Comparison of ENCODE assay signal across 8 cellular contexts in genomic region chr2:218269900-218270720, GRCh38. TPM values are rescaled to one million over a fixed set of nuclear protein-coding genes. Genes with fewer than 3 reads are reported as not detected.
DNase-seq lines count a peak whose midpoint lies in the region; ATAC-seq and TF ChIP-seq lines count a peak whose summit lies in the region.

AAMP (minus strand) TSS chr2:218270137; CDS start chr2:218270086, 51 bp downstream.
PNKD (plus strand) TSS chr2:218270519; CDS start chr2:218270536, 17 bp downstream.

- peak within 1 kb of the TSS; percentile 100 for H3K4me2 ChIP-seq in SK-N-SH

- peak within 1 kb of the TSS; percentile 85 to 98 for H3K4me3 ChIP-seq in SK-N-SH (ENCODE audit: low read depth in 2 of 2, low read length in 1 of 2)

- peak within 1 kb of the TSS; percentile 86 to 88; a peak in 3 of 4 replicates for H3K27ac ChIP-seq in SK-N-SH (ENCODE audit: low read depth in 2 of 2, low read length in 1 of 2)

- H3F3A ChIP-seq in SK-N-SH (replicated peaks; ENCODE audit: insufficient read depth) = no peaks in the 10 kb centered on the region

- TF ChIP-seq CTCF in SK-N-SH (IDR thresholded peaks at IDR 0.05) = 0 out of 2 replicates have a peak, but pooled peaks have one; percentile 8

- CTCF ChIA-PET in SK-N-SH (lab: Yijun Ruan, JAX) = interaction anchor here (1.0 to 5.7 kb wide), 8 partner anchors 15 to 131 kb away, joined by 3 to 47 read pairs (median 4); partner anchors contain the start of gene CATIP

- H3K9ac ChIP-seq in SK-N-SH = peak within 1 kb of the TSS; percentile 86

- peaks cover 51% of the 10 kb centered on the region for H3K79me2 ChIP-seq in SK-N-SH (ENCODE audit: insufficient read depth)

- peak; percentile 88 for ATAC-seq in HG02571 (IDR thresholded peaks at IDR 0.05; ENCODE audit: unreplicated experiment)

- H4K20me1 ChIP-seq in SK-N-SH (ENCODE audit: insufficient read depth) = peaks cover 6% of the 10 kb centered on the region; the same call in 1 of the 2 replicates

- no peaks in the 10 kb centered on the region for H3K9me3 ChIP-seq in SK-N-SH

- WGBS in SK-N-SH (ENCODE audit: low lambda C conversion rate) = 1% methylated on average over 16 of the region's 64 CpGs

- H3K27me3 ChIP-seq in SK-N-SH (ENCODE audit: insufficient read depth) = no peaks in the 10 kb centered on the region

- no peaks in the 10 kb centered on the region for H3K9me2 ChIP-seq in SK-N-SH

- DNase-seq in GM04504 (ENCODE audit: low read depth) (peak; percentile 100), NCI-H1048 (lab: John Stamatoyannopoulos, UW) (peak; percentile 97), SK-N-SH (peak; percentile 99), germinal center (ENCODE audit: low spot score) (peak; percentile 99), non-pigmented ciliary epithelial cell (ENCODE audit: low read depth) (peak; percentile 95), superior temporal gyrus (ENCODE audit: extremely low spot score) (peak; percentile 100)
- DNase-seq in activated naive CD4-positive, alpha-beta T cell treated with anti-CD3 and anti-CD28 coated beads, Interleukin-2, amount 50 U/mL, for 16 hours = peak; percentile 100

- peaks cover 14 to 19% of the 10 kb centered on the region in 2 experiments; a peak in 1 of 4 replicates for H3K4me1 ChIP-seq in SK-N-SH (ENCODE audit: control insufficient read depth in 1 of 2, insufficient read depth in 2 of 2, low read depth in 1 of 2, low read length in 1 of 2)

- TF ChIP-seq RAD21 in SK-N-SH (IDR thresholded peaks at IDR 0.05; ENCODE audit: low read length) = peak; percentile 29

- POLR2A ChIA-PET in SK-N-SH (lab: Yijun Ruan, JAX) = interaction anchor here (0.7 to 1.3 kb wide), 3 partner anchors 8 to 126 kb away, joined by 3 to 4 read pairs (median 3); partner anchors contain the start of gene GPBAR1

- peak within 1 kb of the TSS; percentile 73; the same call in 1 of the 2 replicates for H2AFZ ChIP-seq in SK-N-SH (ENCODE audit: low read depth)

- TF ChIP-seq EP300 in SK-N-SH (IDR thresholded peaks at IDR 0.05; ENCODE audit: borderline replicate concordance in 1 of 2, low read depth in 1 of 2, low read length in 1 of 2) = no peak

- H3K36me3 ChIP-seq in SK-N-SH (replicated peaks in 1 of 2; ENCODE audit: control insufficient read depth in 1 of 2, insufficient read depth in 2 of 2, low read length in 1 of 2) = peaks cover 28 to 40% of the 10 kb centered on the region in 2 experiments

TF ChIP-seq in SK-N-SH, 30 proteins besides CTCF, POLR2A, EP300 and RAD21 (continues in another document):
- TF ChIP-seq MXI1 (IDR thresholded peaks at IDR 0.05; ENCODE audit: low read depth, low read length) = peak; percentile 75; the same call in 1 of the 2 replicates
- peak; percentile 13; the same call in 1 of the 2 replicates for TF ChIP-seq NFIC (IDR thresholded peaks at IDR 0.05; ENCODE audit: borderline replicate concordance)
- peak; percentile 61 for TF ChIP-seq NRF1 (IDR thresholded peaks at IDR 0.05; ENCODE audit: low read depth, low read length)
- TF ChIP-seq PBX3 (IDR thresholded peaks at IDR 0.05) = peak; percentile 100
- TF ChIP-seq REST (IDR thresholded peaks at IDR 0.05; ENCODE audit: low read depth, low read length) = peak; percentile 26; the same call in 1 of the 2 replicates
- TF ChIP-seq SMC3 (IDR thresholded peaks at IDR 0.05; ENCODE audit: low read depth, low read length) = 0 out of 2 replicates have a peak, but pooled peaks have one; percentile 5
- peak; percentile 95 for TF ChIP-seq YY1 (IDR thresholded peaks at IDR 0.05; ENCODE audit: low read depth)
- no peak for TF ChIP-seq RXRA (IDR thresholded peaks at IDR 0.05; ENCODE audit: borderline replicate concordance, low read depth)
- peak; percentile 74 for TF ChIP-seq POLR2AphosphoS5 (IDR thresholded peaks at IDR 0.05; ENCODE audit: low read depth, low read length)
- TF ChIP-seq IRF3 (IDR thresholded peaks at IDR 0.05; ENCODE audit: low read depth, low read length) = peak; percentile 85
- no peak for TF ChIP-seq FOSL2 (IDR thresholded peaks at IDR 0.05; ENCODE audit: borderline replicate concordance, low read depth)
- peak; percentile 74 for TF ChIP-seq TAF1 (IDR thresholded peaks at IDR 0.05; ENCODE audit: borderline replicate concordance, low read depth, low read length)
- TF ChIP-seq MAX (IDR thresholded peaks at IDR 0.05; ENCODE audit: low read depth) = peak; percentile 57
- TF ChIP-seq RCOR1 (IDR thresholded peaks at IDR 0.05; ENCODE audit: low read length) = no peak
- TF ChIP-seq EZH2phosphoT487 (IDR thresholded peaks at IDR 0.05; ENCODE audit: borderline replicate concordance, low read depth) = no peak
- no peak for TF ChIP-seq TEAD4 (IDR thresholded peaks at IDR 0.05; ENCODE audit: borderline replicate concordance, insufficient read depth)
- peak; percentile 82 for TF ChIP-seq GABPA (IDR thresholded peaks at IDR 0.05; ENCODE audit: low read depth)
- no peak for TF ChIP-seq MEF2A (IDR thresholded peaks at IDR 0.05; ENCODE audit: borderline replicate concordance, low read depth)
- TF ChIP-seq JUND (IDR thresholded peaks at IDR 0.05) = no peak
- peak; percentile 49; the same call in 1 of the 2 replicates for TF ChIP-seq SIN3A (IDR thresholded peaks at IDR 0.05; ENCODE audit: borderline replicate concordance, low read depth, low read length)
- peak; percentile 34; the same call in 1 of the 2 replicates for TF ChIP-seq USF2 (IDR thresholded peaks at IDR 0.05; ENCODE audit: borderline replicate concordance, low read depth, low read length)
- peak; percentile 71 for TF ChIP-seq ELF1 (IDR thresholded peaks at IDR 0.05)
- no peak for TF ChIP-seq FOXM1 (IDR thresholded peaks at IDR 0.05; ENCODE audit: low read depth)

RNA-seq across cellular contexts. Expression of gene AAMP, which starts in this region (rescaled TPM):
- polyA plus RNA-seq in SK-N-SH (2012; rRNA removed) = 223 and 276 TPM in 2 replicates
- polyA plus RNA-seq in SK-N-SH (2012; cell fraction: cytosol; rRNA removed) = 191 and 203 TPM in 2 replicates
- 302 and 308 TPM in 2 replicates for polyA plus RNA-seq in SK-N-SH (2012; cell fraction: nucleus; rRNA removed)

RNA-seq across cellular contexts. Expression of gene PNKD, which starts in this region (rescaled TPM):
- 92.2 and 101 TPM in 2 replicates for polyA plus RNA-seq in SK-N-SH (2012; rRNA removed)
- polyA plus RNA-seq in SK-N-SH (2012; cell fraction: cytosol; rRNA removed) = 56.7 and 75.3 TPM in 2 replicates
- 57.8 and 74.7 TPM in 2 replicates for polyA plus RNA-seq in SK-N-SH (2012; cell fraction: nucleus; rRNA removed)

Comparison
In these comparisons a context has a peak if more than half of its experiments do, and no peak if none do; other contexts are left out.
1. Peak in every context shown above with its lines: DNase-seq, ATAC-seq, H3K4me3 ChIP-seq and H3K27ac ChIP-seq.